ENCODE assay signal across 12 cellular contexts in the genomic region with DNA sequence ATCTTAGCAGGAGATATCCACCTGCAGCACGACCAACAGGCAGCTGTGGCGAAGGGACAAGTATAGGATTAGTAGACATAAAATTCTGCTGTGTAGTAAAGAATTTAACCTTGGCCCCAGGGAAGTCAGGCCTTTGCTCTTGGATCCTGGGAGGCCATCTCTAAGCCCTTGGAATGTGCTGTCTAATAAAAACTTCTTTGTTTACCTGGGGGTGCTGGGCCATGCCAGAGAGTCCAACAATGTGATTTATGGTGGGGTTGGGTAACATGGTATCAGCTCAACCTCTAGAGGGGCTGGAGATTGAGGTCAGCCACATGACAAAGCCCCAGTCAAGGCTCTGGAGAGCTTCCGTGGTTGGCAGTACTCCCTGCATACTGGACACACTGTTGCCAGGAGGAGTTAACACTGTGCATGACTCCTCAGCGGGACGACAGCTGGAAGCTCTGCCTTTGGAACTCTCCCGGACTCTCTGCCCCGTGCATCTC. TPM values are rescaled to one million over a fixed set of nuclear protein-coding genes. Genes with fewer than 3 reads are reported as not detected.
DNase-seq lines count a peak whose midpoint lies in the region; ATAC-seq and TF ChIP-seq lines count a peak whose summit lies in the region.
"Had no signal": no experiment of that assay in that cellular context is flagged by ENCODE, and none has a peak within 500 bp of the region (broad histone marks: within the 10 kb centered on the region; RNA-seq: fewer than 3 reads in every experiment).

No MANE protein-coding gene starts in this region.

- no peak overlapping the region for H2BK15ac ChIP-seq in mesenchymal stem cell (ENCODE audit: low read depth, poor library complexity, severe bottlenecking)

- peak; percentile 59 for DNase-seq in HuH-7.5 (ENCODE audit: low spot score)
- peak in 1 of 10 donors; percentile 34 for DNase-seq in dorsolateral prefrontal cortex
- DNase-seq in mesenchymal stem cell, result peak; percentile 67
- peak; percentile 94 for DNase-seq in testis
- DNase-seq in HEK293T (ENCODE audit: extremely low spot score), result no peak
- DNase-seq in UCSD-AML1 (lab: John Stamatoyannopoulos, UW; ENCODE audit: unreplicated experiment), result no peak
- no peak for DNase-seq in NCI-H526 treated with DMSO at 0.1 percent for 48 hours (lab: John Stamatoyannopoulos, UW)
- DNase-seq: erythroblast, GF-D8, T-helper 17 cell had no signal

- no peak overlapping the region for H3K14ac ChIP-seq in mesenchymal stem cell (ENCODE audit: low read length in 2 of 2)

- TF ChIP-seq CTCF in dorsolateral prefrontal cortex (IDR thresholded peaks at IDR 0.05 in 54 of 56, conservative IDR thresholded peaks at IDR 0.05 in 2 of 56; ENCODE audit: low read depth in 1 of 56, partially characterized antibody in 56 of 56), result no peak
- TF ChIP-seq CTCF in testis (IDR thresholded peaks at IDR 0.05), result no peak

- no peak overlapping the region for H2AFZ ChIP-seq in mesenchymal stem cell (ENCODE audit: low read depth, low read length)

- H3K4me1 ChIP-seq in mesenchymal stem cell (ENCODE audit: control insufficient read depth, insufficient read depth, low read depth, low read length) (peaks cover 15% of the 10 kb centered on the region), testis (peaks cover 31% of the 10 kb centered on the region)

- intact Hi-C loops in dorsolateral prefrontal cortex (cut with DNase I), result loop anchor here in 1 of 2 donors (5.0 kb wide), 1 partner anchor 49 kb away; no protein-coding TSS in a partner anchor
- intact Hi-C loops in testis (cut with DNase I; ENCODE audit: low total_unique reads), result no loop called here

- no peak for TF ChIP-seq POLR2A in testis (IDR thresholded peaks at IDR 0.05)

- no peak overlapping the region for H3K23ac ChIP-seq in mesenchymal stem cell (ENCODE audit: low read length in 2 of 2)

- peak overlapping the region in 1 of 59 donors; percentile 13 for H3K4me3 ChIP-seq in dorsolateral prefrontal cortex
- peak overlapping the region in 1 of 2 experiments; percentile 53 for H3K4me3 ChIP-seq in mesenchymal stem cell (ENCODE audit: insufficient read depth in 1 of 2, low read depth in 1 of 2, low read length in 2 of 2)
- H3K4me3 ChIP-seq in testis, result no peak overlapping the region

- no peak overlapping the region for H4K8ac ChIP-seq in mesenchymal stem cell (ENCODE audit: low read length)

- CTCF ChIA-PET in HEK293T (lab: Yijun Ruan, JAX), result no interaction called here

- H3K79me1 ChIP-seq in mesenchymal stem cell (replicated peaks; ENCODE audit: low read length, poor library complexity, severe bottlenecking), result peaks cover 8% of the 10 kb centered on the region

- POLR2A ChIA-PET in HEK293T (lab: Yijun Ruan, JAX), result interaction anchor here (1.0 kb wide), 1 partner anchor 273 kb away, joined by 3 read pairs; the partner anchor contains the start of gene UMPS

- H3K9me3 ChIP-seq in mesenchymal stem cell (ENCODE audit: control insufficient read depth, low read length) (no peaks in the 10 kb centered on the region), testis (no peaks in the 10 kb centered on the region)

- H3K27ac ChIP-seq in dorsolateral prefrontal cortex, result peak overlapping the region in 49 of 59 donors; percentile 1 to 78 (median 52)
- peak overlapping the region; percentile 60 for H3K27ac ChIP-seq in mesenchymal stem cell (ENCODE audit: low read length, poor library complexity, severe bottlenecking)
- no peak overlapping the region for H3K27ac ChIP-seq in testis
- H3K27ac ChIP-seq: HL-60 had no signal

- WGBS in mesenchymal stem cell, result 52% methylated on average over 7 of the region's 7 CpGs
- 37 to 54% methylated on average over 7 of the region's 7 CpGs for WGBS in testis, 2 donors

- no peaks in the 10 kb centered on the region for H3K27me3 ChIP-seq in dorsolateral prefrontal cortex
- no peaks in the 10 kb centered on the region for H3K27me3 ChIP-seq in mesenchymal stem cell (ENCODE audit: control insufficient read depth in 1 of 2, insufficient read depth in 1 of 2, low read length in 2 of 2)
- H3K27me3 ChIP-seq in testis, result no peaks in the 10 kb centered on the region

- no peak overlapping the region for H2AK5ac ChIP-seq in mesenchymal stem cell (ENCODE audit: low read length, severe bottlenecking)

- H2BK120ac ChIP-seq in mesenchymal stem cell (ENCODE audit: low read depth, low read length), result no peak overlapping the region

- H3K18ac ChIP-seq in mesenchymal stem cell (ENCODE audit: low read depth in 1 of 2, low read length in 2 of 2), result no peak overlapping the region

- no peak overlapping the region for H3K4me2 ChIP-seq in mesenchymal stem cell (ENCODE audit: low read length, poor library complexity, severe bottlenecking)

- H3K36me3 ChIP-seq in mesenchymal stem cell (ENCODE audit: control insufficient read depth in 1 of 2, insufficient read depth in 2 of 2, low read depth in 1 of 2, low read length in 2 of 2), result peaks cover 41 to 96% of the 10 kb centered on the region in 2 experiments
- no peaks in the 10 kb centered on the region for H3K36me3 ChIP-seq in testis (ENCODE audit: low read depth, missing control alignments)

- ATAC-seq in GM21825 (IDR thresholded peaks at IDR 0.05; ENCODE audit: unreplicated experiment), result no peak
- ATAC-seq: T-helper 17 cell had no signal

- H2BK12ac ChIP-seq in mesenchymal stem cell (ENCODE audit: low read length in 2 of 2), result no peak overlapping the region

- no peak overlapping the region for H3K4ac ChIP-seq in mesenchymal stem cell (ENCODE audit: low read depth in 1 of 2, low read length in 2 of 2)

- no peak overlapping the region for H2BK5ac ChIP-seq in mesenchymal stem cell (ENCODE audit: low read depth, low read length, poor library complexity, severe bottlenecking)

- peak overlapping the region; percentile 69 for H3K9ac ChIP-seq in mesenchymal stem cell (ENCODE audit: low read length)

- no peak overlapping the region for H4K91ac ChIP-seq in mesenchymal stem cell (ENCODE audit: low read length)

TF ChIP-seq in HEK293T, 16 proteins besides CTCF, POLR2A, EP300 and RAD21:
- TF ChIP-seq FOXM1 (IDR thresholded peaks at IDR 0.05; ENCODE audit: borderline replicate concordance) (no peak), FOXK2 (IDR thresholded peaks at IDR 0.05) (no peak), BHLHE40 (IDR thresholded peaks at IDR 0.05; ENCODE audit: borderline replicate concordance) (no peak), LEF1 (IDR thresholded peaks at IDR 0.05; ENCODE audit: borderline replicate concordance) (no peak), SUZ12 (IDR thresholded peaks at IDR 0.05) (no peak)

RNA-seq across cellular contexts. Expression of gene HEG1, which starts 52.4 kb away (rescaled TPM):
- total RNA-seq in dorsolateral prefrontal cortex, result 10 to 100 TPM; 12.8 to 65.6 (median 29.0) TPM
- 134 TPM for polyA plus RNA-seq in mesenchymal stem cell (2013, experiment 1 of 2)
- 130 TPM for polyA plus RNA-seq in mesenchymal stem cell (2013, experiment 2 of 2)
- total RNA-seq in testis, result 100 to 1,000 TPM; 120 to 160 TPM
- polyA plus RNA-seq in testis (ENCODE audit: insufficient read depth, low read depth, low replicate concordance), result 50.3 TPM

Comparison
In these comparisons a context has a peak if more than half of its experiments do, and no peak if none do; other contexts are left out.
1. DNase-seq: peak in HuH-7.5 (single experiment), mesenchymal stem cell (single experiment) and testis (single experiment); none in HEK293T (single experiment), UCSD-AML1 (single experiment) and NCI-H526 treated with DMSO at 0.1 percent for 48 hours (single experiment).
2. H3K27ac ChIP-seq: peak in dorsolateral prefrontal cortex (49 of 59) and mesenchymal stem cell (single experiment); none in testis (0 of 2).